Comparison of ENCODE assay signal across 13 cellular contexts in genomic region chr1:200180821-200181220, GRCh38.
DNase-seq lines count a peak whose midpoint lies in the region; ATAC-seq and TF ChIP-seq lines count a peak whose summit lies in the region.
"Had no signal": no experiment of that assay in that cellular context is flagged by ENCODE, and none has a peak within 500 bp of the region (broad histone marks: within the 10 kb centered on the region; RNA-seq: fewer than 3 reads in every experiment).

No MANE protein-coding gene starts in this region.

- ATAC-seq in heart left ventricle (peak in 3 of 4 donors; percentile 61 to 63 (median 62)), upper lobe of right lung (peak; percentile 26), GM18909 (IDR thresholded peaks at IDR 0.05; ENCODE audit: poor library complexity, unreplicated experiment) (no peak)

- H3K4me1 ChIP-seq in heart left ventricle, result peaks cover 0 to 17% (median 10%) of the 10 kb centered on the region in 12 donors
- peaks cover 23% of the 10 kb centered on the region for H3K4me1 ChIP-seq in left ventricle myocardium inferior
- H3K4me1 ChIP-seq in upper lobe of right lung, result peaks cover 19% of the 10 kb centered on the region
- H3K4me1 ChIP-seq: neural progenitor cell had no signal

- WGBS in heart left ventricle, 4 donors, result 29 to 70% (median 54%) methylated on average over 4 of the region's 4 CpGs

- H3K27ac ChIP-seq in heart left ventricle (no peak overlapping the region), left ventricle myocardium inferior (replicated peaks) (no peak overlapping the region), upper lobe of right lung (no peak overlapping the region)
- H3K27ac ChIP-seq: cardiac muscle cell, neural progenitor cell, SK-N-MC had no signal

- H3K4me3 ChIP-seq in heart left ventricle, result no peak overlapping the region
- no peak overlapping the region for H3K4me3 ChIP-seq in left ventricle myocardium inferior
- H3K4me3 ChIP-seq in fibroblast of villous mesenchyme (ENCODE audit: low read depth, low read length), result no peak overlapping the region
- H3K4me3 ChIP-seq in upper lobe of right lung, result no peak overlapping the region
- H3K4me3 ChIP-seq: cardiac muscle cell, neural progenitor cell, SK-N-MC had no signal

- no peaks in the 10 kb centered on the region for H3K27me3 ChIP-seq in heart left ventricle
- no peaks in the 10 kb centered on the region for H3K27me3 ChIP-seq in left ventricle myocardium inferior (ENCODE audit: low read depth)
- no peaks in the 10 kb centered on the region for H3K27me3 ChIP-seq in upper lobe of right lung
- H3K27me3 ChIP-seq: cardiac muscle cell, neural progenitor cell had no signal

- DNase-seq in heart left ventricle, result peak in 2 of 5 donors; percentile 11 to 25
- DNase-seq in left ventricle myocardium inferior, result no peak
- DNase-seq in T1000 (lab: John Stamatoyannopoulos, UW), result peak; percentile 59
- DNase-seq in fibroblast of villous mesenchyme (ENCODE audit: low read depth), result peak; percentile 8
- no peak for DNase-seq in upper lobe of right lung
- DNase-seq in T-helper 2 cell, result no peak
- DNase-seq in GF-D8 (lab: John Stamatoyannopoulos, UW), result no peak
- DNase-seq: AML-193, NCI-H1105 had no signal

- TF ChIP-seq CTCF in heart left ventricle (IDR thresholded peaks at IDR 0.05) (peak in 6 of 12 donors; percentile 5 to 25 (median 12)), left ventricle myocardium inferior (IDR thresholded peaks at IDR 0.05; ENCODE audit: borderline replicate concordance) (no peak), fibroblast of villous mesenchyme (IDR thresholded peaks at IDR 0.05; ENCODE audit: insufficient read depth, low read depth, low read length) (no peak), upper lobe of right lung (IDR thresholded peaks at IDR 0.05) (no peak)

- TF ChIP-seq POLR2A in heart left ventricle (IDR thresholded peaks at IDR 0.05), result no peak

- H3K9me3 ChIP-seq in heart left ventricle (no peaks in the 10 kb centered on the region), left ventricle myocardium inferior (replicated peaks) (no peaks in the 10 kb centered on the region), upper lobe of right lung (no peaks in the 10 kb centered on the region)

- no peaks in the 10 kb centered on the region for H3K36me3 ChIP-seq in heart left ventricle
- no peaks in the 10 kb centered on the region for H3K36me3 ChIP-seq in left ventricle myocardium inferior
- no peaks in the 10 kb centered on the region for H3K36me3 ChIP-seq in upper lobe of right lung
- H3K36me3 ChIP-seq: cardiac muscle cell, neural progenitor cell had no signal

- intact Hi-C loops in heart left ventricle (cut with DNase I), result loop anchor here in 2 of 10 donors (5.0 to 10.0 kb wide), 2 partner anchors 144 to 496 kb away; no protein-coding TSS in a partner anchor
- intact Hi-C loops in left ventricle myocardium inferior (cut with micrococcal nuclease), result no loop called here
- intact Hi-C loops in upper lobe of right lung (cut with DNase I), result no loop called here

Comparison
In these comparisons a context has a peak if more than half of its experiments do, and no peak if none do; other contexts are left out.
1. DNase-seq: peak in T1000 (single experiment) and fibroblast of villous mesenchyme (single experiment); none in left ventricle myocardium inferior (single experiment), upper lobe of right lung (single experiment), T-helper 2 cell (0 of 5) and GF-D8 (single experiment).